Comparison of ENCODE assay signal across 2 cellular contexts in genomic region chr20:38271609-38272120, GRCh38.
A peak's percentile ranks its signal among the peaks of the same experiment; 100 is the strongest.
TF ChIP-seq lines count a peak whose summit lies in the region.

No MANE protein-coding gene starts in this region.

TF ChIP-seq in SK-N-SH treated with all-trans-retinoic acid at 6 μM for 48 hours, 23 proteins besides CTCF, POLR2A, EP300 and RAD21:
- peak; percentile 95 for TF ChIP-seq ZFP3 (CRISPR knock-in tag; IDR thresholded peaks at IDR 0.05)
- TF ChIP-seq CREB5 (CRISPR knock-in tag; IDR thresholded peaks at IDR 0.05; ENCODE audit: low read depth): no peak

TF ChIP-seq in HepG2, 621 proteins besides CTCF, POLR2A, EP300 and RAD21:
- TF ChIP-seq NFKB2 (CRISPR knock-in tag; IDR thresholded peaks at IDR 0.05; ENCODE audit: borderline replicate concordance): no peak
- TF ChIP-seq TBX2 (CRISPR knock-in tag; IDR thresholded peaks at IDR 0.05; ENCODE audit: borderline replicate concordance): no peak
- no peak for TF ChIP-seq HOXA7 (CRISPR knock-in tag; IDR thresholded peaks at IDR 0.05)
- TF ChIP-seq U2AF2 (IDR thresholded peaks at IDR 0.05; ENCODE audit: low read depth, low read length): no peak
- TF ChIP-seq ZNF460 (CRISPR knock-in tag; IDR thresholded peaks at IDR 0.05; ENCODE audit: borderline replicate concordance): no peak
- TF ChIP-seq ZNF580 (CRISPR knock-in tag; IDR thresholded peaks at IDR 0.05; ENCODE audit: borderline replicate concordance, low read depth): no peak
- no peak for TF ChIP-seq SAP130 (CRISPR knock-in tag; IDR thresholded peaks at IDR 0.05; ENCODE audit: low read depth)
- TF ChIP-seq ZNF253 (CRISPR knock-in tag; IDR thresholded peaks at IDR 0.05; ENCODE audit: borderline replicate concordance): no peak
- TF ChIP-seq KAT8 (CRISPR knock-in tag; IDR thresholded peaks at IDR 0.05): no peak
- no peak for TF ChIP-seq ZNF713 (CRISPR knock-in tag; IDR thresholded peaks at IDR 0.05)
- no peak for TF ChIP-seq PLSCR1 (CRISPR knock-in tag; IDR thresholded peaks at IDR 0.05; ENCODE audit: borderline replicate concordance)
- TF ChIP-seq TOE1 (CRISPR knock-in tag; IDR thresholded peaks at IDR 0.05): no peak
